ENCODE assay signal across 20 cellular contexts in genomic region chr1:240734001-240734400, GRCh38.
A peak's percentile ranks its signal among the peaks of the same experiment; 100 is the strongest.
DNase-seq lines count a peak whose midpoint lies in the region; ATAC-seq, FAIRE-seq and TF ChIP-seq lines count a peak whose summit lies in the region.
"Had no signal": no experiment of that assay in that cellular context is flagged by ENCODE, and none has a peak within 500 bp of the region (broad histone marks: within the 10 kb centered on the region; RNA-seq: fewer than 3 reads in every experiment).

No MANE protein-coding gene starts in this region.

- H3K4me3 ChIP-seq in GM23248 (no peak overlapping the region), endothelial cell of umbilical vein (replicated peaks in 1 of 3; ENCODE audit: insufficient read depth in 1 of 3, low read depth in 1 of 3, low read length in 3 of 3) (no peak overlapping the region)

- H3K27ac Mint-ChIP-seq in WTC11 = 0 out of 2 replicates have a peak overlapping the region, but pooled peaks have one; percentile 11
- H3K27ac Mint-ChIP-seq in T-helper 17 cell = no peak overlapping the region
- H3K27ac Mint-ChIP-seq in stimulated activated effector memory CD8-positive, alpha-beta T cell treated with anti-CD3 and anti-CD28 coated beads, Interleukin-12 subunit alpha, Interleukin-12 subunit beta, amount 100 ng/mL, for 72 hours = no peak overlapping the region
- H3K27ac Mint-ChIP-seq: CD8-positive, alpha-beta T cell; IgD-negative memory B cell had no signal

- no peak for FAIRE-seq in endothelial cell of umbilical vein (lab: Jason Lieb, UNC)
- FAIRE-seq: A204.1, D721Med, GM12892, H1 had no signal

- no peak for TF ChIP-seq POLR2A in endothelial cell of umbilical vein (IDR thresholded peaks at IDR 0.05; ENCODE audit: low read depth, low read length)

- BruUV-seq in endothelial cell of umbilical vein (replicated peaks; lab: Mats Ljungman, UMichigan) = no TSS peak

- H2AFZ ChIP-seq in GM23248 (no peak overlapping the region), endothelial cell of umbilical vein (ENCODE audit: low read depth, low read length) (peak overlapping the region; percentile 18)

- no peaks in the 10 kb centered on the region for H3K9me1 ChIP-seq in endothelial cell of umbilical vein (replicated peaks; ENCODE audit: control insufficient read depth, extremely low read depth, insufficient read depth, low read length)

- H4K20me1 ChIP-seq in GM23248 (ENCODE audit: insufficient read depth) (no peaks in the 10 kb centered on the region), endothelial cell of umbilical vein (replicated peaks; ENCODE audit: control insufficient read depth, extremely low read depth, insufficient read depth, low read length) (no peaks in the 10 kb centered on the region)

- H3K4me1 ChIP-seq in GM23248 (ENCODE audit: insufficient read depth) = peaks cover 23% of the 10 kb centered on the region
- H3K4me1 ChIP-seq in endothelial cell of umbilical vein (ENCODE audit: control insufficient read depth, extremely low read depth, insufficient read depth, low read length) = no peaks in the 10 kb centered on the region
- H3K4me1 ChIP-seq: BE2C had no signal

- TF ChIP-seq CTCF in WTC11 (IDR thresholded peaks at IDR 0.05) (no peak), endothelial cell of umbilical vein (IDR thresholded peaks at IDR 0.05; ENCODE audit: extremely low read depth in 1 of 2, insufficient read depth in 1 of 2, low read depth in 1 of 2, low read length in 2 of 2) (no peak)

- H3K9me2 ChIP-seq in GM23248 (ENCODE audit: insufficient read depth) = no peaks in the 10 kb centered on the region

- 63 to 72% methylated on average over 3 of the region's 3 CpGs for WGBS in GM23248 (ENCODE audit: low coverage in 1 of 2, low lambda C conversion rate in 2 of 2, missing lambda C conversion rate in 2 of 2), 2 experiments

- H3K79me2 ChIP-seq in GM23248 (ENCODE audit: insufficient read depth) (no peaks in the 10 kb centered on the region), endothelial cell of umbilical vein (ENCODE audit: control insufficient read depth, insufficient read depth, low read length) (no peaks in the 10 kb centered on the region)

- POLR2A ChIA-PET in WTC11 (lab: Charles Lee) (interaction anchor here (0.7 kb wide), 1 partner anchor 154 kb away, joined by 3 read pairs; no protein-coding TSS in a partner anchor), endothelial cell of umbilical vein (lab: Charles Lee) (no interaction called here)

- no peak overlapping the region for H3K27ac ChIP-seq in GM23248
- H3K27ac ChIP-seq in endothelial cell of umbilical vein (ENCODE audit: insufficient read depth, low read depth, low read length) = no peak overlapping the region
- H3K27ac ChIP-seq: C4-2B had no signal

- no peaks in the 10 kb centered on the region for H3K27me3 Mint-ChIP-seq in WTC11 (ENCODE audit: low read depth)
- peaks cover 7% of the 10 kb centered on the region for H3K27me3 Mint-ChIP-seq in T-helper 17 cell

- peaks cover 21% of the 10 kb centered on the region for H3F3A ChIP-seq in GM23248 (ENCODE audit: insufficient read depth)

- no peak overlapping the region for H3K4me2 ChIP-seq in GM23248 (ENCODE audit: unreplicated experiment)
- H3K4me2 ChIP-seq in endothelial cell of umbilical vein (ENCODE audit: insufficient read depth, low read length) = no peak overlapping the region

- intact Hi-C loops in endothelial cell of umbilical vein (cut with micrococcal nuclease) = loop anchor here (5.0 kb wide), 3 partner anchors 623 to 1098 kb away; partner anchors contain the start of gene RGS7

- H3K36me3 Mint-ChIP-seq in WTC11 (no peaks in the 10 kb centered on the region), T-helper 17 cell (ENCODE audit: low read depth) (peaks cover 2% of the 10 kb centered on the region)
- no peaks in the 10 kb centered on the region for H3K36me3 Mint-ChIP-seq in stimulated activated effector memory CD8-positive, alpha-beta T cell treated with anti-CD3 and anti-CD28 coated beads, Interleukin-12 subunit alpha, Interleukin-12 subunit beta, amount 100 ng/mL, for 72 hours
- H3K36me3 Mint-ChIP-seq: CD8-positive, alpha-beta T cell; IgD-negative memory B cell had no signal

- CTCF ChIA-PET in WTC11 (lab: Charles Lee) (interaction anchor here (1.0 kb wide), 1 partner anchor 752 kb away, joined by 3 read pairs; no protein-coding TSS in a partner anchor), endothelial cell of umbilical vein (lab: Charles Lee) (interaction anchor here (1.1 kb wide), 1 partner anchor 150 kb away, joined by 4 read pairs; no protein-coding TSS in a partner anchor)

- dilution Hi-C loops in endothelial cell of umbilical vein (cut with MboI; ENCODE audit: extremely low pct_ligation_motif_present, low sequenced_read_pairs) = no loop called here

- H3K9me3 Mint-ChIP-seq in WTC11 = peaks cover 4% of the 10 kb centered on the region; the same call in 1 of the 2 replicates
- no peaks in the 10 kb centered on the region for H3K9me3 Mint-ChIP-seq in stimulated activated effector memory CD8-positive, alpha-beta T cell treated with anti-CD3 and anti-CD28 coated beads, Interleukin-12 subunit alpha, Interleukin-12 subunit beta, amount 100 ng/mL, for 72 hours
- H3K9me3 Mint-ChIP-seq: CD8-positive, alpha-beta T cell; IgD-negative memory B cell had no signal

- H3K9me3 ChIP-seq in GM23248 (ENCODE audit: low read depth) = no peaks in the 10 kb centered on the region
- no peaks in the 10 kb centered on the region for H3K9me3 ChIP-seq in endothelial cell of umbilical vein (replicated peaks; ENCODE audit: control insufficient read depth, insufficient read depth, low read length)
- no peaks in the 10 kb centered on the region for H3K9me3 ChIP-seq in T-helper 17 cell (ENCODE audit: control insufficient read depth, low read length, poor library complexity, severe bottlenecking)
- H3K9me3 ChIP-seq: BE2C had no signal

- H3K4me1 Mint-ChIP-seq in WTC11 (peaks cover 19% of the 10 kb centered on the region), T-helper 17 cell (peaks cover 3% of the 10 kb centered on the region)
- H3K4me1 Mint-ChIP-seq in stimulated activated effector memory CD8-positive, alpha-beta T cell treated with anti-CD3 and anti-CD28 coated beads, Interleukin-12 subunit alpha, Interleukin-12 subunit beta, amount 100 ng/mL, for 72 hours = no peaks in the 10 kb centered on the region
- H3K4me1 Mint-ChIP-seq: IgD-negative memory B cell had no signal

- H3K9ac ChIP-seq in GM23248 (no peak overlapping the region), endothelial cell of umbilical vein (replicated peaks; ENCODE audit: extremely low read depth, insufficient read depth, low read length) (no peak overlapping the region)

- H3K36me3 ChIP-seq in GM23248 (ENCODE audit: low read depth) (no peaks in the 10 kb centered on the region), endothelial cell of umbilical vein (ENCODE audit: control insufficient read depth in 2 of 2, extremely low read depth in 1 of 2, insufficient read depth in 2 of 2, low read length in 2 of 2) (no peaks in the 10 kb centered on the region)
- H3K36me3 ChIP-seq: BE2C had no signal

- ATAC-seq in WTC11 (no peak), T-helper 17 cell (no peak), HG03196 (IDR thresholded peaks at IDR 0.05; ENCODE audit: unreplicated experiment) (no peak), HG03342 (IDR thresholded peaks at IDR 0.05; ENCODE audit: unreplicated experiment) (no peak)
- ATAC-seq in stimulated activated effector memory CD8-positive, alpha-beta T cell treated with anti-CD3 and anti-CD28 coated beads, Interleukin-12 subunit alpha, Interleukin-12 subunit beta, amount 100 ng/mL, for 72 hours = no peak
- ATAC-seq: CD8-positive, alpha-beta T cell had no signal

- H3K4me3 Mint-ChIP-seq in WTC11 (no peak overlapping the region), T-helper 17 cell (no peak overlapping the region)
- H3K4me3 Mint-ChIP-seq in stimulated activated effector memory CD8-positive, alpha-beta T cell treated with anti-CD3 and anti-CD28 coated beads, Interleukin-12 subunit alpha, Interleukin-12 subunit beta, amount 100 ng/mL, for 72 hours = no peak overlapping the region
- H3K4me3 Mint-ChIP-seq: CD8-positive, alpha-beta T cell; IgD-negative memory B cell had no signal

- peak; percentile 8 for DNase-seq in GM23248
- no peak for DNase-seq in WTC11 (ENCODE audit: low spot score)
- no peak for DNase-seq in endothelial cell of umbilical vein (ENCODE audit: low read depth, low spot score)
- no peak for DNase-seq in T-helper 17 cell
- no peak for DNase-seq in stimulated activated effector memory CD8-positive, alpha-beta T cell treated with anti-CD3 and anti-CD28 coated beads, Interleukin-12 subunit alpha, Interleukin-12 subunit beta, amount 100 ng/mL, for 72 hours (ENCODE audit: low spot score in 2 of 2)
- DNase-seq: BE2C; CD8-positive, alpha-beta T cell; COR-L47; DMS153; DMS79 treated with DMSO at 0.1 percent for 48 hours; GDM1; HCEC 1CT had no signal

- in situ Hi-C loops in GM23248 (cut with MboI) = loop anchor here (10.0 kb wide), 3 partner anchors 121 to 771 kb away; no protein-coding TSS in a partner anchor

- H3K27me3 ChIP-seq in GM23248 (replicated peaks; ENCODE audit: insufficient read depth) = no peaks in the 10 kb centered on the region
- H3K27me3 ChIP-seq in endothelial cell of umbilical vein (ENCODE audit: control insufficient read depth in 2 of 2, insufficient read depth in 2 of 2, low read length in 2 of 2) = no peaks in the 10 kb centered on the region
- H3K27me3 ChIP-seq: BE2C had no signal

TF ChIP-seq in WTC11, 78 proteins besides CTCF, POLR2A, EP300 and RAD21:
- TF ChIP-seq OVOL2 (CRISPR knock-in tag; IDR thresholded peaks at IDR 0.05; ENCODE audit: borderline replicate concordance) (no peak), NR3C1 (CRISPR knock-in tag; conservative IDR thresholded peaks at IDR 0.05; ENCODE audit: low read depth) (no peak)
TF ChIP-seq in WTC11: peak in this region for 0.

TF ChIP-seq in endothelial cell of umbilical vein, 7 proteins besides CTCF, POLR2A, EP300 and RAD21:
- TF ChIP-seq POLR2AphosphoS5 (IDR thresholded peaks at IDR 0.05; ENCODE audit: insufficient read depth, low read depth, low read length) (no peak), EZH2 (IDR thresholded peaks at IDR 0.05; ENCODE audit: borderline replicate concordance, low read depth, low read length, severe bottlenecking) (no peak), JUN (IDR thresholded peaks at IDR 0.05; ENCODE audit: borderline replicate concordance, insufficient read depth, insufficient read length, low read depth) (no peak), MAX (IDR thresholded peaks at IDR 0.05; ENCODE audit: insufficient read depth, insufficient read length) (no peak), MYC (IDR thresholded peaks at IDR 0.05; ENCODE audit: low read depth, low read length) (no peak), FOS (IDR thresholded peaks at IDR 0.05; ENCODE audit: borderline replicate concordance, insufficient read depth, low read length) (no peak), GATA2 (IDR thresholded peaks at IDR 0.05; ENCODE audit: insufficient read depth, insufficient read length, low read depth, low read length) (no peak)
